In the genomic region with DNA sequence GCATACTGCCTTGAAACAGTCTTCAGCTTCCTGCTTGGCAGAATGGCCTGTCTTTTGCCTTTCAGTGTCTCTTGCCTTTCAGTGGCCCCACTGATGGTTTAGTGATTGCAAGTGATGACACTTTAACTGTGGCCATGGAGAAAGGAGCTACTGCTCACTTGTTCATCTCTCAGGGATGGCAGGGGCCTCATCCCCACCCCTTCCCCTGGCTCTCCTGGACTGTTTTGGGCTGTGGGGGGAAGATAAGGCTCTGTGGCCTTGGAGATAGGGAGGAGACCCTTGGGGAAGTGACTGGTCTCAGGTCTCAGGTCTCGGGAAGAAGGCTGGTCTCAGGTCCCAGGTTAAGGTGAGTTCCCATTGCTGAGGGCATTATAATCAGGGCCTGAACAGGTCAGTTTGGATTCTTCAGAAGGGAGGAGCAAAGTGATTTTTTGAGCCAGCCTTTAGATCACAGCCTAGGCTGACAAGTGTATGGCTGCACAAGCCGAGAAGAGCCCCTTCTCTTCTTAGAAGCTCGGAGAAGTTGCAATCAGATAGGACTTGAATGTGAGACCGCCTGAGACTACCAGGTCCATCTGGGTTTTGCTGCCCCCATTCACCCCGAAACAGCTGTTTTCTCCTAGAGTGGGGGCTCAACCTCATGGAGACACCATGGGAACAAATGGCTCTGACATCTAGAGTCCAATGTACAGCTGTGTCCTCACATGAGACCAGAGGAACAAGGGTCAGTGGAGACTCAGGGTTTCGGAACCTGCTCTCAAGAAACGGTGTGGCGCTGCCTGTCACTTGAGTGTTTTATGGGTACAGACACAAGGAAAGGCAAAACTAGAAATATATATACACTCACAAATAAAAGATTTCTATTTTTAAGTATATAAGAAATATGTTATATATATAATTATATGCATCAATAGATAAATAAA, we compare ENCODE assay signal across 1 cellular context.
TF ChIP-seq lines count a peak whose summit lies in the region.

No MANE protein-coding gene starts in this region.

TF ChIP-seq in WTC11, 78 proteins besides CTCF, POLR2A, EP300 and RAD21:
- TF ChIP-seq ZNF423 (CRISPR knock-in tag; IDR thresholded peaks at IDR 0.05) (no peak), ZNF416 (CRISPR knock-in tag; IDR thresholded peaks at IDR 0.05) (no peak), RORB (CRISPR knock-in tag; IDR thresholded peaks at IDR 0.05) (no peak), ESRRA (CRISPR knock-in tag; IDR thresholded peaks at IDR 0.05; ENCODE audit: borderline replicate concordance) (no peak), NR1H2 (CRISPR knock-in tag; IDR thresholded peaks at IDR 0.05) (no peak), ELF4 (CRISPR knock-in tag; IDR thresholded peaks at IDR 0.05; ENCODE audit: low read depth) (no peak), ZNF317 (CRISPR knock-in tag; IDR thresholded peaks at IDR 0.05; ENCODE audit: borderline replicate concordance, low read depth) (no peak)
- TF ChIP-seq, protein P1, sequence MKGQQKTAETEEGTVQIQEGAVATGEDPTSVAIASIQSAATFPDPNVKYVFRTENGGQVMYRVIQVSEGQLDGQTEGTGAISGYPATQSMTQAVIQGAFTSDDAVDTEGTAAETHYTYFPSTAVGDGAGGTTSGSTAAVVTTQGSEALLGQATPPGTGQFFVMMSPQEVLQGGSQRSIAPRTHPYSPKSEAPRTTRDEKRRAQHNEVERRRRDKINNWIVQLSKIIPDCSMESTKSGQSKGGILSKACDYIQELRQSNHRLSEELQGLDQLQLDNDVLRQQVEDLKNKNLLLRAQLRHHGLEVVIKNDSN (CRISPR knock-in tag; IDR thresholded peaks at IDR 0.05), result no peak
- TF ChIP-seq, protein P2, sequence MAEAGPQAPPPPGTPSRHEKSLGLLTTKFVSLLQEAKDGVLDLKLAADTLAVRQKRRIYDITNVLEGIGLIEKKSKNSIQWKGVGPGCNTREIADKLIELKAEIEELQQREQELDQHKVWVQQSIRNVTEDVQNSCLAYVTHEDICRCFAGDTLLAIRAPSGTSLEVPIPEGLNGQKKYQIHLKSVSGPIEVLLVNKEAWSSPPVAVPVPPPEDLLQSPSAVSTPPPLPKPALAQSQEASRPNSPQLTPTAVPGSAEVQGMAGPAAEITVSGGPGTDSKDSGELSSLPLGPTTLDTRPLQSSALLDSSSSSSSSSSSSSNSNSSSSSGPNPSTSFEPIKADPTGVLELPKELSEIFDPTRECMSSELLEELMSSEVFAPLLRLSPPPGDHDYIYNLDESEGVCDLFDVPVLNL (CRISPR knock-in tag; IDR thresholded peaks at IDR 0.05; ENCODE audit: borderline replicate concordance, low read depth), result no peak
